15 cellular contexts compared by ENCODE assay signal in genomic region chr1:40416709-40417108, GRCh38. TPM values are rescaled to one million over a fixed set of nuclear protein-coding genes. Genes with fewer than 3 reads are reported as not detected.
DNase-seq lines count a peak whose midpoint lies in the region; ATAC-seq and TF ChIP-seq lines count a peak whose summit lies in the region.
"Had no signal": no experiment of that assay in that cellular context is flagged by ENCODE, and none has a peak within 500 bp of the region (broad histone marks: within the 10 kb centered on the region; RNA-seq: fewer than 3 reads in every experiment).

No MANE protein-coding gene starts in this region.

- H3K27me3 ChIP-seq in CD4-positive, alpha-beta T cell (ENCODE audit: control insufficient read depth, insufficient read depth, low read length): no peaks in the 10 kb centered on the region
- no peaks in the 10 kb centered on the region for H3K27me3 ChIP-seq in Karpas-422 (ENCODE audit: low read length)
- H3K27me3 ChIP-seq: BLaER1 treated with 17β-estradiol and CSF1 and Interleukin-3, amounts not matched to agents 10 nM and 100 nM had no signal

- DNase-seq in activated naive CD4-positive, alpha-beta T cell treated with anti-CD3 and anti-CD28 coated beads for 36 hours: no peak
- DNase-seq in activated naive CD4-positive, alpha-beta T cell treated with Interleukin-2 at 50 U/mL for 16 hours: no peak
- no peak for DNase-seq in CD4-positive, alpha-beta T cell
- no peak for DNase-seq in naive thymus-derived CD8-positive, alpha-beta T cell
- no peak for DNase-seq in Karpas-422
- DNase-seq: ACHN; CD4-positive, CD25-positive, alpha-beta regulatory T cell; DMS79; GOT3; H9 had no signal

- H3K4me3 Mint-ChIP-seq in activated naive CD4-positive, alpha-beta T cell treated with anti-CD3 and anti-CD28 coated beads for 36 hours: no peak overlapping the region
- H3K4me3 Mint-ChIP-seq in CD4-positive, alpha-beta T cell: no peak overlapping the region
- no peak overlapping the region for H3K4me3 Mint-ChIP-seq in IgD-negative memory B cell
- no peak overlapping the region for H3K4me3 Mint-ChIP-seq in naive thymus-derived CD8-positive, alpha-beta T cell
- H3K4me3 Mint-ChIP-seq in activated T-helper 17 cell treated with anti-CD3 and anti-CD28 coated beads, Interleukin-2, amount 50 U/mL, for 72 hours: no peak overlapping the region
- H3K4me3 Mint-ChIP-seq: CD4-positive, CD25-positive, alpha-beta regulatory T cell; H9 had no signal

- H3K79me2 ChIP-seq in Karpas-422 (ENCODE audit: low read length): no peaks in the 10 kb centered on the region

- H3K4me1 Mint-ChIP-seq in activated naive CD4-positive, alpha-beta T cell treated with anti-CD3 and anti-CD28 coated beads for 36 hours (ENCODE audit: low read depth): peaks cover 15% of the 10 kb centered on the region
- H3K4me1 Mint-ChIP-seq in CD4-positive, alpha-beta T cell (ENCODE audit: low read depth): peaks cover 28% of the 10 kb centered on the region
- peaks cover 5 to 21% (median 8%) of the 10 kb centered on the region in 3 donors for H3K4me1 Mint-ChIP-seq in IgD-negative memory B cell
- H3K4me1 Mint-ChIP-seq in naive thymus-derived CD8-positive, alpha-beta T cell: peaks cover 32 to 64% (median 58%) of the 10 kb centered on the region in 4 donors
- H3K4me1 Mint-ChIP-seq in activated T-helper 17 cell treated with anti-CD3 and anti-CD28 coated beads, Interleukin-2, amount 50 U/mL, for 72 hours: peaks cover 16% of the 10 kb centered on the region

- no peak overlapping the region for H2AFZ ChIP-seq in Karpas-422 (ENCODE audit: low read length)

- H3K27me3 Mint-ChIP-seq in activated naive CD4-positive, alpha-beta T cell treated with anti-CD3 and anti-CD28 coated beads for 36 hours (ENCODE audit: low read depth): no peaks in the 10 kb centered on the region
- no peaks in the 10 kb centered on the region for H3K27me3 Mint-ChIP-seq in CD4-positive, alpha-beta T cell
- no peaks in the 10 kb centered on the region for H3K27me3 Mint-ChIP-seq in IgD-negative memory B cell
- H3K27me3 Mint-ChIP-seq in naive thymus-derived CD8-positive, alpha-beta T cell: no peaks in the 10 kb centered on the region
- H3K27me3 Mint-ChIP-seq in activated T-helper 17 cell treated with anti-CD3 and anti-CD28 coated beads, Interleukin-2, amount 50 U/mL, for 72 hours: no peaks in the 10 kb centered on the region
- H3K27me3 Mint-ChIP-seq: CD4-positive, CD25-positive, alpha-beta regulatory T cell had no signal

- POLR2A ChIA-PET in CD4-positive, alpha-beta T cell (lab: Charles Lee): no interaction called here
- POLR2A ChIA-PET in naive thymus-derived CD8-positive, alpha-beta T cell (lab: Charles Lee): no interaction called here

- H3K27ac ChIP-seq in CD4-positive, alpha-beta T cell (ENCODE audit: low read depth, low read length): no peak overlapping the region
- H3K27ac ChIP-seq in Karpas-422 (ENCODE audit: low read length): no peak overlapping the region
- H3K27ac ChIP-seq: BLaER1 treated with 17β-estradiol and CSF1 and Interleukin-3, amounts not matched to agents 10 nM and 100 nM had no signal

- ATAC-seq in CD4-positive, alpha-beta T cell (ENCODE audit: poor library complexity): no peak
- ATAC-seq in naive thymus-derived CD8-positive, alpha-beta T cell: no peak
- no peak for ATAC-seq in activated T-helper 17 cell treated with anti-CD3 and anti-CD28 coated beads, Interleukin-2, amount 50 U/mL, for 72 hours (replicated peaks)
- no peak for ATAC-seq in HG02798 (IDR thresholded peaks at IDR 0.05; ENCODE audit: poor library complexity, unreplicated experiment)
- ATAC-seq: GM12878 had no signal

- H3K4me3 ChIP-seq in Karpas-422 (ENCODE audit: low read length): no peak overlapping the region
- H3K4me3 ChIP-seq: BLaER1 treated with 17β-estradiol and CSF1 and Interleukin-3, amounts not matched to agents 10 nM and 100 nM; GM12878 had no signal

- peaks cover 84% of the 10 kb centered on the region for H3K36me3 Mint-ChIP-seq in activated naive CD4-positive, alpha-beta T cell treated with anti-CD3 and anti-CD28 coated beads for 36 hours (ENCODE audit: low read depth)
- H3K36me3 Mint-ChIP-seq in CD4-positive, alpha-beta T cell (ENCODE audit: low read depth): peaks cover 99% of the 10 kb centered on the region
- H3K36me3 Mint-ChIP-seq in IgD-negative memory B cell: peaks cover 11% of the 10 kb centered on the region
- H3K36me3 Mint-ChIP-seq in naive thymus-derived CD8-positive, alpha-beta T cell: peaks cover 21 to 99% (median 51%) of the 10 kb centered on the region in 3 donors
- H3K36me3 Mint-ChIP-seq in activated T-helper 17 cell treated with anti-CD3 and anti-CD28 coated beads, Interleukin-2, amount 50 U/mL, for 72 hours (ENCODE audit: low read depth): peaks cover 100% of the 10 kb centered on the region

- H3K36me3 ChIP-seq in Karpas-422 (ENCODE audit: insufficient read depth, low read length): no peaks in the 10 kb centered on the region

- H3K27ac Mint-ChIP-seq in activated naive CD4-positive, alpha-beta T cell treated with anti-CD3 and anti-CD28 coated beads for 36 hours: peak overlapping the region; percentile 9
- H3K27ac Mint-ChIP-seq in CD4-positive, alpha-beta T cell: peak overlapping the region; percentile 47
- peak overlapping the region in 2 of 3 donors; percentile 47 to 76 for H3K27ac Mint-ChIP-seq in IgD-negative memory B cell
- peak overlapping the region; percentile 12 to 87 (median 57) for H3K27ac Mint-ChIP-seq in naive thymus-derived CD8-positive, alpha-beta T cell
- no peak overlapping the region for H3K27ac Mint-ChIP-seq in activated T-helper 17 cell treated with anti-CD3 and anti-CD28 coated beads, Interleukin-2, amount 50 U/mL, for 72 hours
- H3K27ac Mint-ChIP-seq: H9 had no signal

- no peak overlapping the region for H3K4me2 ChIP-seq in Karpas-422 (ENCODE audit: low read depth, low read length, poor library complexity, severe bottlenecking)
- H3K4me2 ChIP-seq: BLaER1 treated with 17β-estradiol and CSF1 and Interleukin-3, amounts not matched to agents 10 nM and 100 nM had no signal

- H3K4me1 ChIP-seq in Karpas-422 (ENCODE audit: low read length): no peaks in the 10 kb centered on the region

- CTCF ChIA-PET in activated naive CD4-positive, alpha-beta T cell treated with anti-CD3 and anti-CD28 coated beads for 36 hours (lab: Charles Lee): interaction anchor here (1.0 to 1.2 kb wide), 2 partner anchors 9 to 11 kb away, joined by 4 read pairs; no protein-coding TSS in a partner anchor
- CTCF ChIA-PET in CD4-positive, alpha-beta T cell (lab: Charles Lee): no interaction called here

- intact Hi-C loops in activated naive CD4-positive, alpha-beta T cell treated with anti-CD3 and anti-CD28 coated beads for 36 hours (cut with micrococcal nuclease): no loop called here
- intact Hi-C loops in CD4-positive, alpha-beta T cell (cut with DNase I, micrococcal nuclease): no loop called here

- no peak for TF ChIP-seq CTCF in CD4-positive, alpha-beta T cell (IDR thresholded peaks at IDR 0.05)

- no peaks in the 10 kb centered on the region for H3K9me2 ChIP-seq in Karpas-422 (replicated peaks; ENCODE audit: insufficient read depth, low read length)

- H3K9me3 Mint-ChIP-seq in activated naive CD4-positive, alpha-beta T cell treated with anti-CD3 and anti-CD28 coated beads for 36 hours: no peaks in the 10 kb centered on the region
- no peaks in the 10 kb centered on the region for H3K9me3 Mint-ChIP-seq in CD4-positive, alpha-beta T cell
- no peaks in the 10 kb centered on the region for H3K9me3 Mint-ChIP-seq in IgD-negative memory B cell
- H3K9me3 Mint-ChIP-seq in naive thymus-derived CD8-positive, alpha-beta T cell: peaks cover 0 to 2% (median 0%) of the 10 kb centered on the region in 9 donors
- H3K9me3 Mint-ChIP-seq in activated T-helper 17 cell treated with anti-CD3 and anti-CD28 coated beads, Interleukin-2, amount 50 U/mL, for 72 hours: no peaks in the 10 kb centered on the region
- H3K9me3 Mint-ChIP-seq: CD4-positive, CD25-positive, alpha-beta regulatory T cell; H9 had no signal

- no peak overlapping the region for H3K9ac ChIP-seq in Karpas-422 (ENCODE audit: low read length)
- H3K9ac ChIP-seq: BLaER1 treated with 17β-estradiol and CSF1 and Interleukin-3, amounts not matched to agents 10 nM and 100 nM had no signal

- no peaks in the 10 kb centered on the region for H3K9me3 ChIP-seq in CD4-positive, alpha-beta T cell (ENCODE audit: control insufficient read depth, low read length)
- no peaks in the 10 kb centered on the region for H3K9me3 ChIP-seq in Karpas-422 (ENCODE audit: low read length)
- H3K9me3 ChIP-seq: BLaER1 treated with 17β-estradiol and CSF1 and Interleukin-3, amounts not matched to agents 10 nM and 100 nM had no signal

- no peaks in the 10 kb centered on the region for H4K20me1 ChIP-seq in Karpas-422 (ENCODE audit: insufficient read depth, low read depth, low read length)

RNA-seq across cellular contexts. Expression of gene ZFP69B, which starts 33.6 kb away (rescaled TPM):
- 10 to 100 TPM; 11.2 to 11.3 TPM for total RNA-seq in activated naive CD4-positive, alpha-beta T cell treated with anti-CD3 and anti-CD28 coated beads for 36 hours
- 1 to 10 TPM; 1.8 to 2.4 TPM for total RNA-seq in CD4-positive, alpha-beta T cell
- 0.95 TPM for polyA plus RNA-seq in IgD-negative memory B cell
- total RNA-seq in naive thymus-derived CD8-positive, alpha-beta T cell: 10 to 100 TPM; 12.8 to 13.0 TPM
- polyA plus RNA-seq in naive thymus-derived CD8-positive, alpha-beta T cell: 1 to 10 TPM; 1.9 to 4.4 (median 4.3) TPM
- 1 to 10 TPM; 2.8 to 3.3 TPM for total RNA-seq in activated T-helper 17 cell treated with anti-CD3 and anti-CD28 coated beads, Interleukin-2, amount 50 U/mL, for 72 hours
- total RNA-seq in Karpas-422 (2014; rRNA removed; shearing (Covaris generic); ENCODE audit: low replicate concordance): 11.1 and 12.9 TPM in 2 replicates

RNA-seq across cellular contexts. Expression of gene SMAP2, which starts 43.2 kb away (rescaled TPM):
- total RNA-seq in activated naive CD4-positive, alpha-beta T cell treated with anti-CD3 and anti-CD28 coated beads for 36 hours: 100 to 1,000 TPM; 390 to 391 TPM
- 100 to 1,000 TPM; 214 to 216 TPM for total RNA-seq in CD4-positive, alpha-beta T cell
- polyA plus RNA-seq in IgD-negative memory B cell: 624 TPM
- total RNA-seq in naive thymus-derived CD8-positive, alpha-beta T cell: 100 to 1,000 TPM; 154 to 160 TPM
- 100 to 1,000 TPM; 297 to 506 (median 298) TPM for polyA plus RNA-seq in naive thymus-derived CD8-positive, alpha-beta T cell
- 100 to 1,000 TPM; 219 to 280 TPM for total RNA-seq in activated T-helper 17 cell treated with anti-CD3 and anti-CD28 coated beads, Interleukin-2, amount 50 U/mL, for 72 hours
- 33.6 and 37.5 TPM in 2 replicates for total RNA-seq in Karpas-422 (2014; rRNA removed; shearing (Covaris generic); ENCODE audit: low replicate concordance)
